In genomic region chr16:30534368-30535105, GRCh38 we compare ENCODE assay signal across 1 cellular context.
TF ChIP-seq lines count a peak whose summit lies in the region.

TSS of gene ZNF747 (minus strand) at chr16:30534858. CDS start at chr16:30534679, 179 bp downstream.

TF ChIP-seq in K562, 482 proteins besides CTCF, POLR2A, EP300 and RAD21 (continued from another document):
- TF ChIP-seq AFF1 (IDR thresholded peaks at IDR 0.05; ENCODE audit: low read depth in 1 of 2, partially characterized antibody in 2 of 2) (no peak), THRAP3 (IDR thresholded peaks at IDR 0.05; ENCODE audit: borderline replicate concordance) (0 out of 2 replicates have a peak, but pooled peaks have one; percentile 72), YY1 (IDR thresholded peaks at IDR 0.05; ENCODE audit: borderline replicate concordance in 1 of 3, control insufficient read depth in 1 of 3, extremely low read depth in 1 of 3, insufficient read depth in 3 of 3, insufficient read length in 1 of 3, insufficient replicate concordance in 2 of 3, low read depth in 1 of 3, low read length in 2 of 3) (peak; percentile 98 to 100 (median 100)), ZEB2 (IDR thresholded peaks at IDR 0.05) (0 out of 2 replicates have a peak, but pooled peaks have one; percentile 19), CSDE1 (IDR thresholded peaks at IDR 0.05) (0 out of 4 replicates have a peak, but pooled peaks of 1 of the 2 experiments have one; percentile 48), TCFL5 (CRISPR knock-in tag; conservative IDR thresholded peaks at IDR 0.05) (no peak), CCNT2 (IDR thresholded peaks at IDR 0.05; ENCODE audit: borderline replicate concordance, extremely low read depth, insufficient read length, low read depth, low read length) (peak; percentile 13), STAT5A (IDR thresholded peaks at IDR 0.05; ENCODE audit: borderline replicate concordance, low read length) (no peak)
- TF ChIP-seq, protein P1, sequence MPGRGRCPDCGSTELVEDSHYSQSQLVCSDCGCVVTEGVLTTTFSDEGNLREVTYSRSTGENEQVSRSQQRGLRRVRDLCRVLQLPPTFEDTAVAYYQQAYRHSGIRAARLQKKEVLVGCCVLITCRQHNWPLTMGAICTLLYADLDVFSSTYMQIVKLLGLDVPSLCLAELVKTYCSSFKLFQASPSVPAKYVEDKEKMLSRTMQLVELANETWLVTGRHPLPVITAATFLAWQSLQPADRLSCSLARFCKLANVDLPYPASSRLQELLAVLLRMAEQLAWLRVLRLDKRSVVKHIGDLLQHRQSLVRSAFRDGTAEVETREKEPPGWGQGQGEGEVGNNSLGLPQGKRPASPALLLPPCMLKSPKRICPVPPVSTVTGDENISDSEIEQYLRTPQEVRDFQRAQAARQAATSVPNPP (IDR thresholded peaks at IDR 0.05; ENCODE audit: borderline replicate concordance, insufficient read depth, insufficient read length) = no peak
- TF ChIP-seq, protein P2, sequence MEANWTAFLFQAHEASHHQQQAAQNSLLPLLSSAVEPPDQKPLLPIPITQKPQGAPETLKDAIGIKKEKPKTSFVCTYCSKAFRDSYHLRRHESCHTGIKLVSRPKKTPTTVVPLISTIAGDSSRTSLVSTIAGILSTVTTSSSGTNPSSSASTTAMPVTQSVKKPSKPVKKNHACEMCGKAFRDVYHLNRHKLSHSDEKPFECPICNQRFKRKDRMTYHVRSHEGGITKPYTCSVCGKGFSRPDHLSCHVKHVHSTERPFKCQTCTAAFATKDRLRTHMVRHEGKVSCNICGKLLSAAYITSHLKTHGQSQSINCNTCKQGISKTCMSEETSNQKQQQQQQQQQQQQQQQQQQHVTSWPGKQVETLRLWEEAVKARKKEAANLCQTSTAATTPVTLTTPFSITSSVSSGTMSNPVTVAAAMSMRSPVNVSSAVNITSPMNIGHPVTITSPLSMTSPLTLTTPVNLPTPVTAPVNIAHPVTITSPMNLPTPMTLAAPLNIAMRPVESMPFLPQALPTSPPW (CRISPR knock-in tag; IDR thresholded peaks at IDR 0.05) = peak; percentile 91
